Comparison of ENCODE assay signal across 8 cellular contexts in genomic region chr6:137218917-137219663, GRCh38. TPM values are rescaled to one million over a fixed set of nuclear protein-coding genes. Genes with fewer than 3 reads are reported as not detected.
A peak's percentile ranks its signal among the peaks of the same experiment; 100 is the strongest.
DNase-seq lines count a peak whose midpoint lies in the region; ATAC-seq and TF ChIP-seq lines count a peak whose summit lies in the region.

IFNGR1 (minus strand) TSS chr6:137219385; CDS start chr6:137219327, 58 bp downstream.

- intact Hi-C loops in testis (cut with DNase I; ENCODE audit: low total_unique reads): no loop called here

- peaks cover 30% of the 10 kb centered on the region for H4K20me1 ChIP-seq in osteoblast (ENCODE audit: insufficient read depth, low read length)

- TF ChIP-seq CTCF in GM12865 (IDR thresholded peaks at IDR 0.05; ENCODE audit: insufficient read depth, low read depth, low read length, missing control alignments) (no peak), osteoblast (IDR thresholded peaks at IDR 0.05; ENCODE audit: extremely low read depth, low read depth, low read length) (no peak), testis (IDR thresholded peaks at IDR 0.05) (no peak)

- H3K79me2 ChIP-seq in osteoblast (ENCODE audit: insufficient read depth, low read length): peaks cover 50% of the 10 kb centered on the region

- peaks cover 30% of the 10 kb centered on the region for H3K4me1 ChIP-seq in osteoblast (ENCODE audit: insufficient read depth, low read length)
- H3K4me1 ChIP-seq in testis: peaks cover 40% of the 10 kb centered on the region

- H3K9me3 ChIP-seq in osteoblast (ENCODE audit: low read depth, low read length) (no peaks in the 10 kb centered on the region), testis (no peaks in the 10 kb centered on the region)

- peaks cover 31% of the 10 kb centered on the region for H3K4me1 Mint-ChIP-seq in activated naive CD8-positive, alpha-beta T cell treated with anti-CD3 and anti-CD28 coated beads, Interleukin-2, amount 10 ng/mL, durations not matched to agents 7 days and 5 days

- H3K27me3 Mint-ChIP-seq in activated naive CD8-positive, alpha-beta T cell treated with anti-CD3 and anti-CD28 coated beads, Interleukin-2, amount 10 ng/mL, durations not matched to agents 7 days and 5 days: peaks cover 2% of the 10 kb centered on the region

- peaks cover 4% of the 10 kb centered on the region for H3K9me3 Mint-ChIP-seq in activated naive CD8-positive, alpha-beta T cell treated with anti-CD3 and anti-CD28 coated beads, Interleukin-2, amount 10 ng/mL, durations not matched to agents 7 days and 5 days

- peaks cover 13% of the 10 kb centered on the region for H3K36me3 Mint-ChIP-seq in activated naive CD8-positive, alpha-beta T cell treated with anti-CD3 and anti-CD28 coated beads, Interleukin-2, amount 10 ng/mL, durations not matched to agents 7 days and 5 days

- H3K27me3 ChIP-seq in osteoblast (ENCODE audit: insufficient read depth, low read length) (no peaks in the 10 kb centered on the region), testis (no peaks in the 10 kb centered on the region)

- POLR2A ChIA-PET in activated naive CD8-positive, alpha-beta T cell treated with anti-CD3 and anti-CD28 coated beads, Interleukin-2, amount 10 ng/mL, durations not matched to agents 7 days and 5 days (lab: Charles Lee): no interaction called here

- peak within 1 kb of the TSS; percentile 98 for H3K4me2 ChIP-seq in osteoblast (ENCODE audit: insufficient read depth, low read length)

- peak within 1 kb of the TSS; percentile 88 for H3K4me3 ChIP-seq in GM12865 (ENCODE audit: low read depth, low read length)
- H3K4me3 ChIP-seq in osteoblast (ENCODE audit: insufficient read depth, low read length): peak within 1 kb of the TSS; percentile 96
- peak within 1 kb of the TSS; percentile 87 to 97 for H3K4me3 ChIP-seq in testis

- peak within 1 kb of the TSS; percentile 97 for H3K27ac Mint-ChIP-seq in activated naive CD8-positive, alpha-beta T cell treated with anti-CD3 and anti-CD28 coated beads, Interleukin-2, amount 10 ng/mL, durations not matched to agents 7 days and 5 days

- peak within 1 kb of the TSS; percentile 98 for H3K4me3 Mint-ChIP-seq in activated naive CD8-positive, alpha-beta T cell treated with anti-CD3 and anti-CD28 coated beads, Interleukin-2, amount 10 ng/mL, durations not matched to agents 7 days and 5 days

- H3K36me3 ChIP-seq in osteoblast (ENCODE audit: insufficient read depth, low read length): no peaks in the 10 kb centered on the region
- no peaks in the 10 kb centered on the region for H3K36me3 ChIP-seq in testis (ENCODE audit: low read depth, missing control alignments)

- 1% methylated on average over 35 to 64 of the region's 64 CpGs for WGBS in testis, 2 donors

- peak; percentile 96 for DNase-seq in GM12865 (ENCODE audit: low read depth)
- peak; percentile 86 for DNase-seq in NCI-H1417 treated with DMSO at 0.1 percent for 48 hours (lab: John Stamatoyannopoulos, UW)
- peak; percentile 48 to 79 for DNase-seq in SW 1271 (lab: John Stamatoyannopoulos, UW)
- peak; percentile 97 for DNase-seq in activated naive CD8-positive, alpha-beta T cell treated with anti-CD3 and anti-CD28 coated beads, Interleukin-2, amount 10 ng/mL, durations not matched to agents 7 days and 5 days
- peak; percentile 91 for DNase-seq in glomerular visceral epithelial cell (ENCODE audit: extremely low spot score)
- peak; percentile 97 for DNase-seq in osteoblast (ENCODE audit: insufficient read length, low spot score, missing footprints)
- DNase-seq in testis: peak; percentile 98

- peak within 1 kb of the TSS; percentile 95 for H2AFZ ChIP-seq in osteoblast (ENCODE audit: low read length)

- H3K27ac ChIP-seq in osteoblast (ENCODE audit: low read depth, low read length) (peak within 1 kb of the TSS; percentile 95), testis (peak within 1 kb of the TSS; percentile 97)

- peak; percentile 92 for ATAC-seq in HG02759 (IDR thresholded peaks at IDR 0.05; ENCODE audit: unreplicated experiment)
- ATAC-seq in activated naive CD8-positive, alpha-beta T cell treated with anti-CD3 and anti-CD28 coated beads, Interleukin-2, amount 10 ng/mL, durations not matched to agents 7 days and 5 days (ENCODE audit: low read depth): peak; percentile 90

- peak; percentile 92 for TF ChIP-seq POLR2A in testis (IDR thresholded peaks at IDR 0.05)

RNA-seq across cellular contexts. Expression of gene IFNGR1, which starts in this region (rescaled TPM):
- 10 to 100 TPM; 29.1 to 29.8 TPM for total RNA-seq in activated naive CD8-positive, alpha-beta T cell treated with anti-CD3 and anti-CD28 coated beads, Interleukin-2, amount 10 ng/mL, durations not matched to agents 7 days and 5 days
- total RNA-seq in osteoblast (62.6 and 68.1 TPM in 2 replicates), testis (10 to 100 TPM; 46.4 to 47.8 TPM)
- 49.6 TPM for polyA plus RNA-seq in testis (ENCODE audit: insufficient read depth, low read depth, low replicate concordance)

Comparison
In these comparisons a context has a peak if more than half of its experiments do, and no peak if none do; other contexts are left out.
1. Peak in every context shown above with its lines: DNase-seq, ATAC-seq, H3K4me3 ChIP-seq and H3K27ac ChIP-seq.